ENCODE assay signal across 24 cellular contexts in the genomic region with DNA sequence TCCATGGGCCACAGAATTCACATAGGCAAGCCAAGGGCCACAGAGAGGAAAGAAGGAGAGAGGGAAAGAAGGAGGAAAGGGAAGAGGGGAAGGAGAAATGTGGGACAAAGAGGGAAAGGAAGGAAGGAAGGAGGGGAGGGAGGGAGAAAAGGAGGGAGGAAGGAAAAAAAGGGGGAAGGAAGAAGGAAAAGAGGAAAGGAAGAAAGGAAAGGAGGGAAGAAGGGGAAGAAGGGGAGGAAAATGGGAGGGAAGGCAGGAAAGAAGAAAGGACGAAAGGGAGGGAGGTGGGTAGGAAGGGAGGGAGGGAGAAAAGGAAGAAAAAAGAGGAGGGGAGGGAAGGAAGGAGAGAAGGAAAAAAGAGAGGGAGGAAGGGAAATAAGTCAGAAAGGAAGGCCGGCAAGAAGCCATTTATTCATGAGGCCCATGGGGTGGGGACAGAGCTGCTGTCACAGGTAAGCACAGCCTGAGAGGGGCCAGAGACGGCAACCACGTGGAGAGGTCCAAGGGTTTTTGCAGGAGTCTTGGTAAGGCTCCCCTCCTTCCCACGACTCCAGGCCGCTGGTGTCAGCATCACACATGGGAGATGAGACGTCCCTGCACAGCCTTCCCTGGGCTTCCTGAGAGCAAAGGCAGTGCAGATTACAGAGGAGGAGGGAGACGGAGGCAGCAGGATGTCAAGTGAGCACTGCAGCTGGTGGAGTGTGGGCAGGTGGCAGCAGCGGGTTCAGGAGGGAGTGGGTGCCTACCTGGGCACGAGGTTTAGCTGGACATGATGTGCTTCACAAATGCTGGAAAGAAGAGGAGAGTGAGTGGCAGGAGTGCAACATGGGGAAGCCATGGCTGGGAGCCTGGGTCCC. TPM values are rescaled to one million over a fixed set of nuclear protein-coding genes. Genes with fewer than 3 reads are reported as not detected.
DNase-seq lines count a peak whose midpoint lies in the region; ATAC-seq and TF ChIP-seq lines count a peak whose summit lies in the region.
"Had no signal": no experiment of that assay in that cellular context is flagged by ENCODE, and none has a peak within 500 bp of the region (broad histone marks: within the 10 kb centered on the region; RNA-seq: fewer than 3 reads in every experiment).

No MANE protein-coding gene starts in this region.

- H3K36me3 ChIP-seq in neuronal stem cell (replicated peaks in 1 of 2; ENCODE audit: control insufficient read depth in 2 of 2, insufficient read depth in 2 of 2, low read length in 2 of 2) (no peaks in the 10 kb centered on the region), aorta (ENCODE audit: control insufficient read depth in 1 of 2, insufficient read depth in 2 of 2, low read length in 1 of 2) (no peaks in the 10 kb centered on the region)
- H3K36me3 ChIP-seq: neural progenitor cell, SJCRH30, vagina had no signal

- no peak overlapping the region for H2BK120ac ChIP-seq in neuronal stem cell (ENCODE audit: low read depth, low read length)

- H3K14ac ChIP-seq in neuronal stem cell (ENCODE audit: low read length), result no peak overlapping the region

- H3K9ac ChIP-seq in neuronal stem cell (ENCODE audit: low read depth, low read length, poor library complexity), result no peak overlapping the region
- H3K9ac ChIP-seq: neural progenitor cell had no signal

- no peak for TF ChIP-seq CTCF in HFFc6 (IDR thresholded peaks at IDR 0.05)

- no peak overlapping the region for H4K8ac ChIP-seq in neuronal stem cell (ENCODE audit: low read depth, low read length)

- H3K36me3 Mint-ChIP-seq in HFFc6 (ENCODE audit: low read depth), result no peaks in the 10 kb centered on the region
- H3K36me3 Mint-ChIP-seq: activated naive CD4-positive, alpha-beta T cell treated with anti-CD3 and anti-CD28 coated beads, Interleukin-2, amount 50 U/mL, for 72 hours; neural progenitor cell had no signal

- H3K27me3 ChIP-seq in neuronal stem cell (ENCODE audit: control insufficient read depth in 3 of 3, insufficient read depth in 3 of 3, low read depth in 1 of 3, low read length in 3 of 3) (peaks cover 0 to 25% (median 0%) of the 10 kb centered on the region in 3 experiments), aorta (ENCODE audit: control insufficient read depth in 1 of 2, insufficient read depth in 2 of 2, low read length in 1 of 2) (no peaks in the 10 kb centered on the region)
- H3K27me3 ChIP-seq: neural progenitor cell, SJCRH30, vagina had no signal

- ATAC-seq in left ventricle myocardium superior, result no peak
- no peak for ATAC-seq in Right ventricle myocardium inferior
- no peak for ATAC-seq in aorta (ENCODE audit: low FRiP score)
- ATAC-seq: activated naive CD4-positive, alpha-beta T cell treated with anti-CD3 and anti-CD28 coated beads, Interleukin-2, amount 50 U/mL, for 72 hours; effector memory CD8-positive, alpha-beta T cell had no signal

- 100% methylated on average over 1 of the region's 10 CpGs; no CpG with 5 or more reads in 1 of the 2 donors for WGBS in neuronal stem cell (ENCODE audit: extremely low coverage in 2 of 2, insufficient read length in 2 of 2, insufficient replicate concordance in 1 of 2), 2 donors
- 86 to 90% methylated on average over 10 of the region's 10 CpGs for WGBS in aorta, 2 donors

- no peaks in the 10 kb centered on the region for H3K9me3 ChIP-seq in neuronal stem cell (replicated peaks in 1 of 2; ENCODE audit: control insufficient read depth in 2 of 2, insufficient read depth in 1 of 2, low read depth in 1 of 2, low read length in 2 of 2)
- no peaks in the 10 kb centered on the region for H3K9me3 ChIP-seq in aorta (ENCODE audit: control insufficient read depth, low read length)
- H3K9me3 ChIP-seq: SJCRH30, vagina had no signal

- H3K79me1 ChIP-seq in neuronal stem cell (ENCODE audit: low read depth, low read length), result no peaks in the 10 kb centered on the region

- H2BK15ac ChIP-seq in neuronal stem cell (ENCODE audit: low read length), result no peak overlapping the region

- intact Hi-C loops in left ventricle myocardium superior (cut with micrococcal nuclease) (no loop called here), Right ventricle myocardium inferior (cut with DNase I) (no loop called here), aorta (cut with DNase I) (no loop called here)

- H2BK12ac ChIP-seq in neuronal stem cell (ENCODE audit: low read length), result peak overlapping the region; percentile 51

- no peak overlapping the region for H4K91ac ChIP-seq in neuronal stem cell (ENCODE audit: low read depth, low read length, poor library complexity)

- H3K27ac ChIP-seq in neuronal stem cell (replicated peaks; ENCODE audit: low read length), result no peak overlapping the region
- no peak overlapping the region for H3K27ac ChIP-seq in aorta (ENCODE audit: low read depth in 1 of 2, low read length in 2 of 2)
- H3K27ac ChIP-seq: neural progenitor cell, SJCRH30, vagina had no signal

- DNase-seq in NCI-H1417 (lab: John Stamatoyannopoulos, UW) (peak in 2 of 3 experiments; percentile 1 to 26), NCI-H1417 treated with DMSO at 0.1 percent for 48 hours (lab: John Stamatoyannopoulos, UW) (no peak), left ventricle myocardium superior (peak; percentile 23), Right ventricle myocardium inferior (ENCODE audit: missing footprints) (no peak), neuronal stem cell (ENCODE audit: low spot score) (no peak), aorta (peak; percentile 32 to 63), HuH-7 (ENCODE audit: low spot score) (no peak), HFFc6 (no peak)
- DNase-seq: 8988T; activated CD4-positive, alpha-beta T cell treated with anti-CD3 and anti-CD28 coated beads, Interleukin-2, amount 50 U/mL, for 48 hours; activated T-cell treated with anti-CD3 and anti-CD28 coated beads, Interleukin-2, amount 50 U/mL, for 24 hours; AML-193; DND-41; effector memory CD8-positive, alpha-beta T cell; GOT3; NCI-H2171; NCI-H748 treated with DMSO at 0.1 percent for 48 hours; SJCRH30; stimulated activated CD4-positive, alpha-beta T cell treated with anti-CD3 and anti-CD28 coated beads, Interleukin-12 subunit alpha, Interleukin-12 subunit beta, amount 100 ng/mL, for 4 hours had no signal

- no peak overlapping the region for H3K4me2 ChIP-seq in neuronal stem cell (ENCODE audit: insufficient read depth, low read length, poor library complexity, severe bottlenecking)
- H3K4me2 ChIP-seq: neural progenitor cell had no signal

- peak overlapping the region; percentile 79 for H2AK5ac ChIP-seq in neuronal stem cell (ENCODE audit: low read depth, low read length)

- H3K4me3 ChIP-seq in neuronal stem cell (ENCODE audit: low read length in 2 of 2) (no peak overlapping the region), aorta (ENCODE audit: low read length in 2 of 2) (no peak overlapping the region)
- H3K4me3 ChIP-seq: neural progenitor cell, SJCRH30, vagina had no signal

- peaks cover 23% of the 10 kb centered on the region for H3K27me3 Mint-ChIP-seq in HFFc6 (ENCODE audit: insufficient read depth)

- H3K23ac ChIP-seq in neuronal stem cell (ENCODE audit: low read depth, low read length, poor library complexity), result no peak overlapping the region

- peak overlapping the region; percentile 55 for H3K18ac ChIP-seq in neuronal stem cell (ENCODE audit: low read length)

- H3K4me1 ChIP-seq in neuronal stem cell (ENCODE audit: control insufficient read depth in 2 of 2, insufficient read depth in 1 of 2, low read depth in 1 of 2, low read length in 2 of 2) (no peaks in the 10 kb centered on the region), aorta (ENCODE audit: control insufficient read depth in 1 of 2, insufficient read depth in 2 of 2, low read length in 2 of 2) (no peaks in the 10 kb centered on the region)
- H3K4me1 ChIP-seq: neural progenitor cell, SJCRH30, vagina had no signal

- no peak overlapping the region for H2BK5ac ChIP-seq in neuronal stem cell (ENCODE audit: low read length)

- no peaks in the 10 kb centered on the region for H3K9me3 Mint-ChIP-seq in HFFc6
- H3K9me3 Mint-ChIP-seq: activated naive CD4-positive, alpha-beta T cell treated with anti-CD3 and anti-CD28 coated beads, Interleukin-2, amount 50 U/mL, for 72 hours; activated T-cell treated with anti-CD3 and anti-CD28 coated beads, Interleukin-2, amount 50 U/mL, for 24 hours; effector memory CD8-positive, alpha-beta T cell; neural progenitor cell; T-helper 1 cell treated with Interleukin-12 subunit alpha and Interleukin-12 subunit beta and Interleukin-4 antibody, amounts not matched to agents 30 μg/mL and 1 μg/mL, for 36 hours had no signal

- H3K4me3 Mint-ChIP-seq in HFFc6, result no peak overlapping the region
- H3K4me3 Mint-ChIP-seq: activated T-cell treated with anti-CD3 and anti-CD28 coated beads, Interleukin-2, amount 50 U/mL, for 24 hours; effector memory CD8-positive, alpha-beta T cell; neural progenitor cell; T-helper 1 cell treated with Interleukin-12 subunit alpha and Interleukin-12 subunit beta and Interleukin-4 antibody, amounts not matched to agents 30 μg/mL and 1 μg/mL, for 36 hours had no signal

- no peak overlapping the region for H2AFZ ChIP-seq in neuronal stem cell (ENCODE audit: low read length)
- H2AFZ ChIP-seq: neural progenitor cell had no signal

- H3K4ac ChIP-seq in neuronal stem cell (ENCODE audit: low read length), result no peak overlapping the region

- H3K4me1 Mint-ChIP-seq in HFFc6 (ENCODE audit: low read depth), result no peaks in the 10 kb centered on the region

- no peak overlapping the region for H3K27ac Mint-ChIP-seq in HFFc6
- H3K27ac Mint-ChIP-seq: activated T-cell treated with anti-CD3 and anti-CD28 coated beads, Interleukin-2, amount 50 U/mL, for 24 hours; effector memory CD8-positive, alpha-beta T cell; neural progenitor cell; T-helper 1 cell treated with Interleukin-12 subunit alpha and Interleukin-12 subunit beta and Interleukin-4 antibody, amounts not matched to agents 30 μg/mL and 1 μg/mL, for 36 hours had no signal

RNA-seq across cellular contexts. Expression of gene MYL3, which starts 5.5 kb away (rescaled TPM):
- total RNA-seq in left ventricle myocardium superior, result 9,164 TPM
- total RNA-seq in Right ventricle myocardium inferior, result 11,437 TPM
- 0.26 TPM for polyA plus RNA-seq in neuronal stem cell (2013, experiment 1 of 2)
- 0.25 TPM for polyA plus RNA-seq in neuronal stem cell (2013, experiment 2 of 2)
- 1 to 10 TPM; 1.8 to 3.0 TPM for total RNA-seq in aorta
- 10 to 100 TPM in 1 of 2 donors, 1 to 10 TPM in 1; 2.6 to 14.3 TPM for polyA plus RNA-seq in aorta
- total RNA-seq in HFFc6 (2021; fragmentation: NEBNext Ultra II Directional; extraction: Animal tissue kit (Norgen Biotek cat#: 25700)), result under 1 TPM in 2 of 6 experiments, not detected in 4; 0.30 to 0.31 TPM
- total RNA-seq: activated naive CD4-positive, alpha-beta T cell treated with anti-CD3 and anti-CD28 coated beads, Interleukin-2, amount 50 U/mL, for 72 hours; glomerular endothelial cell; SJCRH30; vagina had no signal

RNA-seq across cellular contexts. Expression of gene PTH1R, which starts 19.8 kb away (rescaled TPM):
- total RNA-seq in left ventricle myocardium superior, result 13.0 TPM
- total RNA-seq in Right ventricle myocardium inferior, result 12.7 TPM
- polyA plus RNA-seq in neuronal stem cell (2013, experiment 1 of 2), result 2.2 TPM
- polyA plus RNA-seq in neuronal stem cell (2013, experiment 2 of 2), result 2.6 TPM
- total RNA-seq in aorta, result 1 to 10 TPM; 6.6 to 6.7 TPM
- polyA plus RNA-seq in aorta, result 10 to 100 TPM in 1 of 2 donors, 1 to 10 TPM in 1; 8.4 to 38.6 TPM
- total RNA-seq in HFFc6 (2021; fragmentation: NEBNext Ultra II Directional; extraction: Animal tissue kit (Norgen Biotek cat#: 25700)), result 1 to 10 TPM in 2 of 6 experiments, under 1 TPM in 3, not detected in 1; 0.09 to 1.4 (median 0.85) TPM
- total RNA-seq: activated naive CD4-positive, alpha-beta T cell treated with anti-CD3 and anti-CD28 coated beads, Interleukin-2, amount 50 U/mL, for 72 hours; glomerular endothelial cell had no signal

Comparison
In these comparisons a context has a peak if more than half of its experiments do, and no peak if none do; other contexts are left out.
1. DNase-seq: peak in NCI-H1417 (2 of 3), left ventricle myocardium superior (single experiment) and aorta (2 of 2); none in NCI-H1417 treated with DMSO at 0.1 percent for 48 hours (single experiment), Right ventricle myocardium inferior (single experiment), neuronal stem cell (single experiment), HuH-7 (single experiment) and HFFc6 (single experiment).
2. RNA of gene MYL3, which starts 5.5 kb away (total RNA-seq): 11,437 TPM in Right ventricle myocardium inferior (single experiment) and 9,164 TPM in left ventricle myocardium superior (single experiment); 1.8 to 3.0 TPM in aorta and 0.30 to 0.31 TPM in HFFc6; every median in the first group is over 1,000 times any median in the second.